Comparison of ENCODE assay signal across 8 cellular contexts in the genomic region with DNA sequence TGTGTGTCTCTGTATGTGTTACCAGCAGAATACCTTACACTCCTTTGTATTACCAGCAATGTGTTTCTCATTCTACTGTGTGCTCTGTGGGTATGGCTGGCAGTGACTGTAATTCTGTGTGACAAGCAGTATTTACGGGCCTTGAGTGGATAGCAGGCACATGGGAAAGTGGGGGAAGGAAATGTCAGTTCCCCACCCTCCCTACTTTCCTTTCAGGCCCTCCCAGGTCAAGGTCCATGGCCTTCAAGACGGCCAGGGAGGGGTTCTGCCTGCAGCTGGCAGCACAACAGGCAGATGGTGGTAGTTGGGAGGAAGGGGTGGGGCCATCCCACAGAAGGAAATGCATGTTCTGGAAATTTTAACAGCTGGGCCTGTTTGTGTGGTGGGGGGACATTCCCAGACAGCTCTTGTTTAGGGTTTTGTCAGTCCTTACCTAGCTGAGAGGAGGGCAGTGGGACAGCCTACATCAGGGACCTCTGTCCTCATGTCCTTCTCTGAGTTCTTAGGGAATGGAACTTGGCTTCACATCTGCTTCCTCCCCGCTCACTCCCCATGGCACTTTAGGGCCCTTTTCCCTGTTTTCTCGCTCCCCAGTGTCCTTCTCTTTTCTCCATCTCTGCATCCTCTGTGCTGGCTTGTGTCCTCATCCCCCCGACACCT.
DNase-seq lines count a peak whose midpoint lies in the region; ATAC-seq and TF ChIP-seq lines count a peak whose summit lies in the region.

No MANE protein-coding gene starts in this region.

- ATAC-seq in HG02840 (IDR thresholded peaks at IDR 0.05; ENCODE audit: low FRiP score, unreplicated experiment) (no peak), HG02981 (IDR thresholded peaks at IDR 0.05; ENCODE audit: unreplicated experiment) (no peak)

- no peaks in the 10 kb centered on the region for H3K9me3 ChIP-seq in parathyroid adenoma (ENCODE audit: control insufficient read depth, low read length)

- TF ChIP-seq CTCF in RWPE1 (conservative IDR thresholded peaks at IDR 0.05; ENCODE audit: low read depth), result no peak
- no peak for TF ChIP-seq CTCF in parathyroid adenoma (IDR thresholded peaks at IDR 0.05)

- H3K4me3 ChIP-seq in parathyroid adenoma (ENCODE audit: low read depth, low read length), result no peak overlapping the region

- no peak overlapping the region for H3K9ac ChIP-seq in parathyroid adenoma

- peaks cover 60% of the 10 kb centered on the region for H3K4me1 ChIP-seq in parathyroid adenoma

- H2AFZ ChIP-seq in parathyroid adenoma, result peak overlapping the region; percentile 4

- H3K4me2 ChIP-seq in parathyroid adenoma (ENCODE audit: low read length), result peak overlapping the region; percentile 57

- H3K79me2 ChIP-seq in parathyroid adenoma, result no peaks in the 10 kb centered on the region

- DNase-seq in EH (ENCODE audit: low read depth), result peak; percentile 52
- no peak for DNase-seq in RWPE1 (ENCODE audit: low spot score)
- DNase-seq in fibroblast of gingiva (ENCODE audit: low read depth), result peak; percentile 84
- DNase-seq in anterior cingulate cortex (lab: John Stamatoyannopoulos, UW), result no peak
- DNase-seq in SKM-1 treated with dmso at 0.1 percent for 144 hours (lab: John Stamatoyannopoulos, UW; ENCODE audit: unreplicated experiment), result no peak

- POLR2A ChIA-PET in RWPE1 (lab: Yijun Ruan, JAX; ENCODE audit: low non-redundant PET), result no interaction called here

- CTCF ChIA-PET in RWPE1 (lab: Yijun Ruan, JAX), result interaction anchor here (1.3 kb wide), 1 partner anchor 46 kb away, joined by 3 read pairs; no protein-coding TSS in a partner anchor

- H3K27me3 ChIP-seq in parathyroid adenoma (ENCODE audit: control insufficient read depth, insufficient read depth, low read length), result no peaks in the 10 kb centered on the region

- H3K36me3 ChIP-seq in parathyroid adenoma (ENCODE audit: control insufficient read depth, insufficient read depth, low read length), result no peaks in the 10 kb centered on the region

- peak overlapping the region; percentile 13; the same call in 1 of the 2 replicates for H3K27ac ChIP-seq in RWPE1
- peak overlapping the region; percentile 92 for H3K27ac ChIP-seq in parathyroid adenoma

Comparison
In these comparisons a context has a peak if more than half of its experiments do, and no peak if none do; other contexts are left out.
1. DNase-seq: peak in EH (single experiment) and fibroblast of gingiva (single experiment); none in RWPE1 (single experiment), anterior cingulate cortex (0 of 58) and SKM-1 treated with dmso at 0.1 percent for 144 hours (single experiment).